In the genomic region with DNA sequence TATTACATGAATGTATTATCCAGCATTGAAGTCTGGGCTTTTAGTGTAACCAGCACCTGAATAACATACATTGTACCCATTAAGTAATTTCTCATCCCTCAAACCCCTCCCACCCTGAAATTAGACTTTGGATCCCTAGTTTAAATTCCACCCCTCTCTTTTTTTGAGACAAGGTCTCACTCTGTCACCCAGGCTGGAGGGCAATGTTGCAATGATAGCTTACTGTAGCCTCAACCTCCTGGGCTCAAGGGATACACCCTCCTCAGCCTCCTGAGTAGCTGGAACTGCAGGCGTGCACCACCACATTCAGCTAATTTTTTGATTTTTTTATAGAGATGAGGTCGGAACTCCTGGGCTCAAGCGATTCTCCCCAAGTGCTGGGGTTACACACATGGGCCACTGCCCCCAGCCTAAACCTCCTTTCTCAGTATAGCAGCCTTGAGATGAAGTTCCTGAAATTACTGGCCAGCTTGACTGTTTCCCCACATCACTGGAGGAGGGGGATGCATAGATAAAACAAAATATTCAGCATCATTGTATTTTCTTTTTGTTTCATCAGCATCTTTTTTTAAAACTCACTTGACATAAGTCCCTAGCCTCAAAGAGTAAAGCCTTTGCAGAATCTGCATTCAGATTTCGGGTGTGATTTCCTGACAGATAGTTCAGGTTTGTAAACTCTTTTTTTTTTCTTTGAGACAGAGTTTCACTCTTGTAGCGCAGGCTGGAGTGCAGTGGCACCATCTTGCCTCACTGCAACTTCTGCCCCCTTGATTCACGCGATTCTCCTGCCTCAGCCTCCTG, we compare ENCODE assay signal across 20 cellular contexts. TPM values are rescaled to one million over a fixed set of nuclear protein-coding genes. Genes with fewer than 3 reads are reported as not detected.
DNase-seq lines count a peak whose midpoint lies in the region; ATAC-seq and TF ChIP-seq lines count a peak whose summit lies in the region.
"Had no signal": no experiment of that assay in that cellular context is flagged by ENCODE, and none has a peak within 500 bp of the region (broad histone marks: within the 10 kb centered on the region; RNA-seq: fewer than 3 reads in every experiment).

No MANE protein-coding gene starts in this region.

- DNase-seq in activated CD8-positive, alpha-beta memory T cell treated with anti-CD3 and anti-CD28 coated beads, Interleukin-2, amount 10 ng/mL, durations not matched to agents 7 days and 5 days, result no peak
- DNase-seq in activated CD8-positive, alpha-beta memory T cell treated with anti-CD3 and anti-CD28 coated beads, Interleukin-2, amount 50 U/mL, for 4 hours, result no peak
- DNase-seq in NCI-H1436 treated with DMSO at 0.1 percent for 48 hours (lab: John Stamatoyannopoulos, UW) (no peak), SKM-1 treated with dmso at 0.1 percent for 144 hours (lab: John Stamatoyannopoulos, UW; ENCODE audit: unreplicated experiment) (no peak), NOMO-1 (lab: John Stamatoyannopoulos, UW; ENCODE audit: unreplicated experiment in 2 of 2) (no peak)
- DNase-seq: CD4-positive, alpha-beta T cell; KG1; MM.1S; NCI-H1048; NCI-H1417; NCI-H1694 treated with DMSO at 0.1 percent for 48 hours; NCI-H2081; NCI-H2227 treated with DMSO at 0.1 percent for 48 hours; NCI-H69; SHP77 had no signal

- 94% methylated on average over 7 of the region's 7 CpGs for WGBS in liver

- CTCF ChIA-PET in activated CD8-positive, alpha-beta memory T cell treated with anti-CD3 and anti-CD28 coated beads, Interleukin-2, amount 10 ng/mL, durations not matched to agents 7 days and 5 days (lab: Charles Lee), result no interaction called here

- peaks cover 10 to 24% (median 21%) of the 10 kb centered on the region in 4 donors for H3K4me1 ChIP-seq in liver (ENCODE audit: control insufficient read depth in 4 of 4, insufficient read depth in 4 of 4, low read length in 3 of 4)

- no peaks in the 10 kb centered on the region for H3K36me3 ChIP-seq in liver (ENCODE audit: control insufficient read depth in 4 of 4, insufficient read depth in 3 of 4, low read depth in 1 of 4, low read length in 3 of 4)

- no peak overlapping the region for H3K27ac ChIP-seq in liver (ENCODE audit: low read depth in 1 of 2, low read length in 2 of 2)
- H3K27ac ChIP-seq: BLaER1 treated with 17β-estradiol and CSF1 and Interleukin-3, amounts not matched to agents 10 nM and 100 nM had no signal

- no peak overlapping the region for H3K9ac ChIP-seq in liver (ENCODE audit: low read depth in 1 of 2, low read length in 2 of 2)
- H3K9ac ChIP-seq: BLaER1 treated with 17β-estradiol and CSF1 and Interleukin-3, amounts not matched to agents 10 nM and 100 nM had no signal

- H3K4me3 ChIP-seq in liver (ENCODE audit: low read depth in 1 of 3, low read length in 3 of 3), result no peak overlapping the region
- H3K4me3 ChIP-seq: BLaER1 treated with 17β-estradiol and CSF1 and Interleukin-3, amounts not matched to agents 10 nM and 100 nM had no signal

- ATAC-seq in activated CD8-positive, alpha-beta memory T cell treated with anti-CD3 and anti-CD28 coated beads, Interleukin-2, amount 10 ng/mL, durations not matched to agents 7 days and 5 days, result no peak
- ATAC-seq in activated T-helper 17 cell treated with anti-CD3 and anti-CD28 coated beads, Interleukin-2, amount 50 U/mL, for 72 hours (replicated peaks), result peak; percentile 51
- ATAC-seq: HCT116, Panc1 had no signal

- no peaks in the 10 kb centered on the region for H3K27me3 ChIP-seq in liver (ENCODE audit: control insufficient read depth in 4 of 4, insufficient read depth in 4 of 4, low read length in 3 of 4)
- H3K27me3 ChIP-seq: BLaER1 treated with 17β-estradiol and CSF1 and Interleukin-3, amounts not matched to agents 10 nM and 100 nM had no signal

- no peak overlapping the region for H3K4me3 Mint-ChIP-seq in activated CD8-positive, alpha-beta memory T cell treated with anti-CD3 and anti-CD28 coated beads, Interleukin-2, amount 10 ng/mL, durations not matched to agents 7 days and 5 days
- H3K4me3 Mint-ChIP-seq in activated T-helper 17 cell treated with anti-CD3 and anti-CD28 coated beads, Interleukin-2, amount 50 U/mL, for 72 hours, result no peak overlapping the region
- H3K4me3 Mint-ChIP-seq: CD4-positive, alpha-beta T cell had no signal

- TF ChIP-seq RAD21 in liver (IDR thresholded peaks at IDR 0.05), result no peak

- no peak for TF ChIP-seq CTCF in liver (IDR thresholded peaks at IDR 0.05; ENCODE audit: low read depth, low read length, missing input control)

- peaks cover 27% of the 10 kb centered on the region for H3K36me3 Mint-ChIP-seq in activated CD8-positive, alpha-beta memory T cell treated with anti-CD3 and anti-CD28 coated beads, Interleukin-2, amount 10 ng/mL, durations not matched to agents 7 days and 5 days
- H3K36me3 Mint-ChIP-seq in activated T-helper 17 cell treated with anti-CD3 and anti-CD28 coated beads, Interleukin-2, amount 50 U/mL, for 72 hours (ENCODE audit: low read depth), result peaks cover 57% of the 10 kb centered on the region

- no peaks in the 10 kb centered on the region for H3K9me3 Mint-ChIP-seq in activated CD8-positive, alpha-beta memory T cell treated with anti-CD3 and anti-CD28 coated beads, Interleukin-2, amount 10 ng/mL, durations not matched to agents 7 days and 5 days (ENCODE audit: low read depth)
- no peaks in the 10 kb centered on the region for H3K9me3 Mint-ChIP-seq in activated T-helper 17 cell treated with anti-CD3 and anti-CD28 coated beads, Interleukin-2, amount 50 U/mL, for 72 hours
- H3K9me3 Mint-ChIP-seq: CD4-positive, alpha-beta T cell had no signal

- H3K9me3 ChIP-seq in liver (ENCODE audit: control insufficient read depth in 4 of 4, low read length in 3 of 4), result no peaks in the 10 kb centered on the region
- H3K9me3 ChIP-seq: BLaER1 treated with 17β-estradiol and CSF1 and Interleukin-3, amounts not matched to agents 10 nM and 100 nM had no signal

- H3K27me3 Mint-ChIP-seq in activated CD8-positive, alpha-beta memory T cell treated with anti-CD3 and anti-CD28 coated beads, Interleukin-2, amount 10 ng/mL, durations not matched to agents 7 days and 5 days, result no peaks in the 10 kb centered on the region
- H3K27me3 Mint-ChIP-seq in activated T-helper 17 cell treated with anti-CD3 and anti-CD28 coated beads, Interleukin-2, amount 50 U/mL, for 72 hours, result no peaks in the 10 kb centered on the region
- H3K27me3 Mint-ChIP-seq: CD4-positive, alpha-beta T cell had no signal

- peak overlapping the region; percentile 52 for H3K27ac Mint-ChIP-seq in activated CD8-positive, alpha-beta memory T cell treated with anti-CD3 and anti-CD28 coated beads, Interleukin-2, amount 10 ng/mL, durations not matched to agents 7 days and 5 days
- no peak overlapping the region for H3K27ac Mint-ChIP-seq in activated T-helper 17 cell treated with anti-CD3 and anti-CD28 coated beads, Interleukin-2, amount 50 U/mL, for 72 hours
- H3K27ac Mint-ChIP-seq: CD4-positive, alpha-beta T cell had no signal

- peaks cover 37% of the 10 kb centered on the region for H3K4me1 Mint-ChIP-seq in activated CD8-positive, alpha-beta memory T cell treated with anti-CD3 and anti-CD28 coated beads, Interleukin-2, amount 10 ng/mL, durations not matched to agents 7 days and 5 days
- H3K4me1 Mint-ChIP-seq in activated T-helper 17 cell treated with anti-CD3 and anti-CD28 coated beads, Interleukin-2, amount 50 U/mL, for 72 hours, result peaks cover 30% of the 10 kb centered on the region

TF ChIP-seq in liver, 16 proteins besides CTCF, POLR2A, EP300 and RAD21:
- TF ChIP-seq EGR1 (IDR thresholded peaks at IDR 0.05; ENCODE audit: low read depth in 2 of 2), result no peak
- TF ChIP-seq RXRA (IDR thresholded peaks at IDR 0.05), result peak; percentile 26 to 28
- TF ChIP-seq GABPA (IDR thresholded peaks at IDR 0.05 in 1 of 2, conservative IDR thresholded peaks at IDR 0.05 in 1 of 2), result no peak
- TF ChIP-seq SP1 (IDR thresholded peaks at IDR 0.05), result peak; percentile 30
- peak; percentile 79 to 94 for TF ChIP-seq HNF4A (conservative IDR thresholded peaks at IDR 0.05)
- no peak for TF ChIP-seq TAF1 (conservative IDR thresholded peaks at IDR 0.05)
- TF ChIP-seq HNF4G (IDR thresholded peaks at IDR 0.05), result peak; percentile 45
TF ChIP-seq in liver: peak in this region for 4.

RNA-seq across cellular contexts. Expression of gene PTPN11, which starts 7.0 kb away (rescaled TPM):
- 100 to 1,000 TPM in 1 of 2 experiments, 10 to 100 TPM in 1; 90.9 to 118 TPM for total RNA-seq in activated CD8-positive, alpha-beta memory T cell treated with anti-CD3 and anti-CD28 coated beads, Interleukin-2, amount 10 ng/mL, durations not matched to agents 7 days and 5 days
- total RNA-seq in activated T-helper 17 cell treated with anti-CD3 and anti-CD28 coated beads, Interleukin-2, amount 50 U/mL, for 72 hours, result 100 to 1,000 TPM in 1 of 2 donors, 10 to 100 TPM in 1; 95.0 to 119 TPM
- total RNA-seq in liver, result 10 to 100 TPM; 33.7 to 73.3 TPM
- polyA plus RNA-seq in liver, result 10 to 100 TPM; 34.3 to 38.5 TPM

RNA-seq across cellular contexts. Expression of gene RPL6, which starts 16.4 kb away (rescaled TPM):
- 1,000 to 10,000 TPM in 1 of 2 experiments, 100 to 1,000 TPM in 1; 778 to 1,078 TPM for total RNA-seq in activated CD8-positive, alpha-beta memory T cell treated with anti-CD3 and anti-CD28 coated beads, Interleukin-2, amount 10 ng/mL, durations not matched to agents 7 days and 5 days
- total RNA-seq in activated T-helper 17 cell treated with anti-CD3 and anti-CD28 coated beads, Interleukin-2, amount 50 U/mL, for 72 hours, result 1,000 to 10,000 TPM; 1,630 to 2,257 TPM
- 100 to 1,000 TPM; 460 to 584 TPM for total RNA-seq in liver
- polyA plus RNA-seq in liver, result 100 to 1,000 TPM; 182 to 610 TPM

RNA-seq across cellular contexts. Expression of gene HECTD4, which starts 43.6 kb away (rescaled TPM):
- total RNA-seq in activated CD8-positive, alpha-beta memory T cell treated with anti-CD3 and anti-CD28 coated beads, Interleukin-2, amount 10 ng/mL, durations not matched to agents 7 days and 5 days, result 10 to 100 TPM; 49.3 to 55.4 TPM
- total RNA-seq in activated T-helper 17 cell treated with anti-CD3 and anti-CD28 coated beads, Interleukin-2, amount 50 U/mL, for 72 hours, result 10 to 100 TPM; 30.8 to 33.1 TPM
- 10 to 100 TPM; 37.1 to 80.1 TPM for total RNA-seq in liver
- polyA plus RNA-seq in liver, result 10 to 100 TPM in 1 of 2 donors, 1 to 10 TPM in 1; 4.3 to 13.9 TPM
